Comparison of ENCODE assay signal across 8 cellular contexts in the genomic region with DNA sequence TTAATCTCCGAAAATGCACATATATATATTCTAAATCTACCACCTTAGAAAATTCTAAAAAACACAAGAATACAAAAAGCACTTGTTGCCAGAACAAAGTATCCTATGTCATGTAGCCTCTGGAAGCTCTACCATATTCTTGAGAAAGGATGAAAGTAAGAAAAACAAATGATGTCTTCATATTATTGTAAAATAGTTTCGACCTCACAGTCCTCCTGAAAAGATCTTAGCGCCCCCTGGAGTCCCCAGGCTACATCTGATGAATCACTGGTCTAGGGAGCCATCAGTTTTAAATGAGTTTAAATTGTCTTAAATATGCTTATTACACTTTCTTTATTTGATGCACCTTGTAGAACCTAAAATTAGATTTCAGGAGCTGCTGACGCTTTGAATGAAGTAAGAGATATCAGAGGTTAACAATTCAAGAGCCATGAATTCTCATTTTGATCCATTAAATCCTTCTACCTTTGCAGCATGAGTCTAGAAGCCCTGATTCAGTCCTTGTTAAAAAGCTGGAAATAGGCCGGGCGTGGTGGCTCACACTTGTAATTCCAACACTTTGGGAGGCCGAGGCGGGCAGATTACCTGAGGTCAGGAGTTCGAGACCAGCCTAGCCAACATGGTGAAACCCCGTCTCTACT.
A peak's percentile ranks its signal among the peaks of the same experiment; 100 is the strongest.
DNase-seq lines count a peak whose midpoint lies in the region; ATAC-seq and TF ChIP-seq lines count a peak whose summit lies in the region.

No MANE protein-coding gene starts in this region.

- no peak overlapping the region for H3K4me3 ChIP-seq in A673 (ENCODE audit: low read depth, low read length, poor library complexity, severe bottlenecking)
- no peak overlapping the region for H3K4me3 ChIP-seq in fibroblast of the aortic adventitia (ENCODE audit: low read depth, low read length)

- H3K4me1 ChIP-seq in A673 (ENCODE audit: insufficient read depth, low read length, poor library complexity, severe bottlenecking): no peaks in the 10 kb centered on the region

- POLR2A ChIA-PET in A673 (lab: Charles Lee; ENCODE audit: low non-redundant PET): no interaction called here

- H3K36me3 ChIP-seq in A673 (ENCODE audit: insufficient read depth, low read length, poor library complexity, severe bottlenecking): no peaks in the 10 kb centered on the region

- DNase-seq in A673 (ENCODE audit: low spot score): peak; percentile 76
- DNase-seq in NCI-H446 treated with DMSO at 0.1 percent for 48 hours (lab: John Stamatoyannopoulos, UW): peak; percentile 17
- DNase-seq in activated CD8-positive, alpha-beta memory T cell treated with anti-CD3 and anti-CD28 coated beads, Interleukin-2, amount 50 U/mL, for 4 hours: peak; percentile 50
- DNase-seq in fibroblast of the aortic adventitia (ENCODE audit: low read depth): peak; percentile 84
- peak; percentile 68 for DNase-seq in posterior vena cava (ENCODE audit: low spot score)

- ATAC-seq in GM21825 (IDR thresholded peaks at IDR 0.05; ENCODE audit: unreplicated experiment) (no peak), GM21367 (IDR thresholded peaks at IDR 0.05; ENCODE audit: unreplicated experiment) (no peak)

- no peak overlapping the region for H3K27ac ChIP-seq in A673 (ENCODE audit: low read depth, low read length, poor library complexity, severe bottlenecking)

- intact Hi-C loops in A673 (cut with micrococcal nuclease; ENCODE audit: unreplicated experiment) (loop anchor here (5.0 kb wide), 1 partner anchor 120 kb away; no protein-coding TSS in a partner anchor), posterior vena cava (cut with DNase I) (no loop called here)

- TF ChIP-seq CTCF in A673 (conservative IDR thresholded peaks at IDR 0.05; ENCODE audit: low read depth, low read length): peak; percentile 89
- TF ChIP-seq CTCF in GM12873 (IDR thresholded peaks at IDR 0.05; ENCODE audit: insufficient read depth, low read depth, low read length, missing control alignments): peak; percentile 67
- TF ChIP-seq CTCF in fibroblast of the aortic adventitia (IDR thresholded peaks at IDR 0.05; ENCODE audit: insufficient read depth, low read length): peak; percentile 81

- CTCF ChIA-PET in A673 (lab: Charles Lee): interaction anchor here (0.7 kb wide), 1 partner anchor 193 kb away, joined by 8 read pairs; no protein-coding TSS in a partner anchor

- H3K27me3 ChIP-seq in A673 (replicated peaks; ENCODE audit: insufficient read depth, low read depth, low read length, poor library complexity): no peaks in the 10 kb centered on the region

- no TSS peak for BruUV-seq in A673 (replicated peaks; lab: Mats Ljungman, UMichigan)

- no peaks in the 10 kb centered on the region for H3K9me3 ChIP-seq in A673 (ENCODE audit: low read depth, low read length, poor library complexity, severe bottlenecking)

Comparison
In these comparisons a context has a peak if more than half of its experiments do, and no peak if none do; other contexts are left out.
1. DNase-seq: peak in every context shown above with its lines; median percentile 84 in fibroblast of the aortic adventitia; 76 in A673; 68 in posterior vena cava; 50 in activated CD8-positive, alpha-beta memory T cell treated with anti-CD3 and anti-CD28 coated beads, Interleukin-2, amount 50 U/mL, for 4 hours; 17 in NCI-H446 treated with DMSO at 0.1 percent for 48 hours.